Comparison of ENCODE assay signal across 8 cellular contexts in genomic region chr3:179653106-179653776, GRCh38. TPM values are rescaled to one million over a fixed set of nuclear protein-coding genes. Genes with fewer than 3 reads are reported as not detected.
A peak's percentile ranks its signal among the peaks of the same experiment; 100 is the strongest.
DNase-seq lines count a peak whose midpoint lies in the region; ATAC-seq, FAIRE-seq and TF ChIP-seq lines count a peak whose summit lies in the region.

No MANE protein-coding gene starts in this region.

- H3K27me3 ChIP-seq in MG63 = no peaks in the 10 kb centered on the region
- H3K27me3 ChIP-seq in pancreas = no peaks in the 10 kb centered on the region
- H3K27me3 ChIP-seq in tibial artery = no peaks in the 10 kb centered on the region

- H3K36me3 ChIP-seq in MG63 (peaks cover 7% of the 10 kb centered on the region; the same call in 1 of the 2 replicates), SK-N-MC (ENCODE audit: insufficient read depth, low read length) (peaks cover 9% of the 10 kb centered on the region), pancreas (no peaks in the 10 kb centered on the region), tibial artery (no peaks in the 10 kb centered on the region)

- no peak for FAIRE-seq in pancreas (lab: Jason Lieb, UNC)

- intact Hi-C loops in Right ventricle myocardium inferior (cut with DNase I) (loop anchor here (1.0 to 2.0 kb wide), 4 partner anchors 27 to 82 kb away; partner anchors contain the start of genes MRPL47 and NDUFB5), pancreas (cut with DNase I) (no loop called here), tibial artery (cut with DNase I; ENCODE audit: low total_unique reads) (loop anchor here (5.0 kb wide), 1 partner anchor 64 kb away; no protein-coding TSS in a partner anchor)

- H3K27ac ChIP-seq in SK-N-MC (peak overlapping the region; percentile 95), pancreas (peak overlapping the region; percentile 73 to 91 (median 82)), tibial artery (peak overlapping the region; percentile 92 to 96)

- H3K4me1 ChIP-seq in pancreas (no peaks in the 10 kb centered on the region), tibial artery (peaks cover 0 to 11% (median 5%) of the 10 kb centered on the region in 4 donors)

- H3K9me3 ChIP-seq in MG63 (no peaks in the 10 kb centered on the region), SK-N-MC (ENCODE audit: low read depth, low read length) (no peaks in the 10 kb centered on the region), pancreas (no peaks in the 10 kb centered on the region), tibial artery (no peaks in the 10 kb centered on the region)

- peak overlapping the region; percentile 89 for H3K9ac ChIP-seq in SK-N-MC (ENCODE audit: insufficient read length)

- POLR2A ChIA-PET in GM10248 (lab: Yijun Ruan, JAX) = interaction anchor here (0.7 kb wide), 1 partner anchor 60 kb away, joined by 4 read pairs; no protein-coding TSS in a partner anchor

- peaks cover 9% of the 10 kb centered on the region for H3K27me3 Mint-ChIP-seq in activated naive CD8-positive, alpha-beta T cell treated with anti-CD3 and anti-CD28 coated beads for 36 hours

- 0% methylated on average over 67 to 74 of the region's 74 CpGs for WGBS in pancreas, 2 donors

- peaks cover 26% of the 10 kb centered on the region for H3K4me1 Mint-ChIP-seq in activated naive CD8-positive, alpha-beta T cell treated with anti-CD3 and anti-CD28 coated beads for 36 hours

- TF ChIP-seq CTCF in GM10248 (IDR thresholded peaks at IDR 0.05; ENCODE audit: control extremely low read depth, extremely low read depth, low read depth, missing control alignments) (peak; percentile 20), pancreas (IDR thresholded peaks at IDR 0.05) (no peak), tibial artery (IDR thresholded peaks at IDR 0.05) (no peak)

- H3K9me3 Mint-ChIP-seq in activated naive CD8-positive, alpha-beta T cell treated with anti-CD3 and anti-CD28 coated beads for 36 hours = no peaks in the 10 kb centered on the region

- peak overlapping the region; percentile 93 for H3K4me3 Mint-ChIP-seq in activated naive CD8-positive, alpha-beta T cell treated with anti-CD3 and anti-CD28 coated beads for 36 hours

- H3K27ac Mint-ChIP-seq in activated naive CD8-positive, alpha-beta T cell treated with anti-CD3 and anti-CD28 coated beads for 36 hours = peak overlapping the region; percentile 87

- peak overlapping the region; percentile 94 for H3K4me3 ChIP-seq in MG63
- peak overlapping the region; percentile 99 for H3K4me3 ChIP-seq in SK-N-MC
- peak overlapping the region; percentile 59 to 77 (median 69) for H3K4me3 ChIP-seq in pancreas
- peak overlapping the region; percentile 85 to 93 for H3K4me3 ChIP-seq in tibial artery

- DNase-seq in GM10248 (ENCODE audit: extremely low spot score) = peak; percentile 63
- DNase-seq in HCEC 1CT = peak; percentile 73
- peak; percentile 79 for DNase-seq in MG63
- no peak for DNase-seq in SK-N-MC (ENCODE audit: low read depth, low spot score)
- peak; percentile 65 for DNase-seq in activated naive CD8-positive, alpha-beta T cell treated with anti-CD3 and anti-CD28 coated beads for 36 hours
- DNase-seq in Right ventricle myocardium inferior (ENCODE audit: missing footprints) = peak; percentile 87
- DNase-seq in pancreas = peak; percentile 52 to 88 (median 73)
- DNase-seq in tibial artery = peak; percentile 71 to 84

- ATAC-seq in Right ventricle myocardium inferior (peak; percentile 82), pancreas (peak; percentile 67 to 88 (median 80))

- H3K36me3 Mint-ChIP-seq in activated naive CD8-positive, alpha-beta T cell treated with anti-CD3 and anti-CD28 coated beads for 36 hours = peaks cover 12% of the 10 kb centered on the region

- CTCF ChIA-PET in GM10248 (lab: Yijun Ruan, JAX) = interaction anchor here (1.4 kb wide), 1 partner anchor 10 kb away, joined by 4 read pairs; no protein-coding TSS in a partner anchor

RNA-seq across cellular contexts. Expression of gene USP13, which starts 0.4 kb away (rescaled TPM):
- 9.8 and 21.0 TPM in 2 replicates for total RNA-seq in MG63 (2014; rRNA removed; shearing (Covaris generic); ENCODE audit: low replicate concordance)
- total RNA-seq in activated naive CD8-positive, alpha-beta T cell treated with anti-CD3 and anti-CD28 coated beads for 36 hours = 10 to 100 TPM; 11.6 to 11.9 TPM
- total RNA-seq in Right ventricle myocardium inferior (122 TPM), pancreas (1 to 10 TPM; 4.5 to 6.1 (median 5.1) TPM)
- 1 to 10 TPM; 1.1 to 2.3 TPM for polyA plus RNA-seq in pancreas

RNA-seq across cellular contexts. Expression of gene NDUFB5, which starts 48.6 kb away (rescaled TPM):
- total RNA-seq in MG63 (2014; rRNA removed; shearing (Covaris generic); ENCODE audit: low replicate concordance) = 192 and 260 TPM in 2 replicates
- total RNA-seq in activated naive CD8-positive, alpha-beta T cell treated with anti-CD3 and anti-CD28 coated beads for 36 hours = 100 to 1,000 TPM; 106 to 111 TPM
- 365 TPM for total RNA-seq in Right ventricle myocardium inferior
- 10 to 100 TPM; 30.6 to 48.6 (median 43.2) TPM for total RNA-seq in pancreas
- polyA plus RNA-seq in pancreas = 10 to 100 TPM; 43.7 to 52.0 TPM

RNA-seq across cellular contexts. Expression of gene MRPL47, which starts 48.8 kb away (rescaled TPM):
- 87.3 and 101 TPM in 2 replicates for total RNA-seq in MG63 (2014; rRNA removed; shearing (Covaris generic); ENCODE audit: low replicate concordance)
- 10 to 100 TPM; 69.4 to 70.4 TPM for total RNA-seq in activated naive CD8-positive, alpha-beta T cell treated with anti-CD3 and anti-CD28 coated beads for 36 hours
- total RNA-seq in Right ventricle myocardium inferior (44.4 TPM), pancreas (10 to 100 TPM in 3 of 6 donors, 1 to 10 TPM in 3; 5.0 to 13.2 (median 8.9) TPM)
- polyA plus RNA-seq in pancreas = 10 to 100 TPM; 20.1 to 21.1 TPM

Comparison
In these comparisons a context has a peak if more than half of its experiments do, and no peak if none do; other contexts are left out.
1. intact Hi-C loops: an anchor here in Right ventricle myocardium inferior (1.0 to 2.0 kb wide) and tibial artery (5.0 kb wide); none called in pancreas.